ENCODE assay signal across 24 cellular contexts in genomic region chr15:51706347-51706746, GRCh38. TPM values are rescaled to one million over a fixed set of nuclear protein-coding genes. Genes with fewer than 3 reads are reported as not detected.
DNase-seq lines count a peak whose midpoint lies in the region; ATAC-seq and TF ChIP-seq lines count a peak whose summit lies in the region.
"Had no signal": no experiment of that assay in that cellular context is flagged by ENCODE, and none has a peak within 500 bp of the region (broad histone marks: within the 10 kb centered on the region; RNA-seq: fewer than 3 reads in every experiment).

No MANE protein-coding gene starts in this region.

- H3K36me3 ChIP-seq in suprapubic skin (no peaks in the 10 kb centered on the region), gastrocnemius medialis (no peaks in the 10 kb centered on the region)
- H3K36me3 ChIP-seq: colonic mucosa, prostate gland, SJSA1 had no signal

- H3K27me3 ChIP-seq in suprapubic skin (no peaks in the 10 kb centered on the region), gastrocnemius medialis (no peaks in the 10 kb centered on the region)
- H3K27me3 ChIP-seq in CD4-positive, alpha-beta T cell (ENCODE audit: control insufficient read depth, insufficient read depth, low read length) = no peaks in the 10 kb centered on the region
- H3K27me3 ChIP-seq: colonic mucosa, SJSA1 had no signal

- H3K9me3 Mint-ChIP-seq in CD4-positive, alpha-beta T cell = no peaks in the 10 kb centered on the region
- H3K9me3 Mint-ChIP-seq: activated naive CD4-positive, alpha-beta T cell treated with anti-CD3 and anti-CD28 coated beads, Interleukin-2, amount 10 ng/mL, durations not matched to agents 7 days and 5 days; neural crest cell; stimulated activated memory B cell treated with anti-CD40 and anti-IgM and Interleukin-4, amounts not matched to agents 10 μg/mL and 1 μg/mL and 100 μg/mL, for 72 hours; type B pancreatic cell had no signal

- H3K4me3 ChIP-seq in suprapubic skin (no peak overlapping the region), gastrocnemius medialis (no peak overlapping the region)
- H3K4me3 ChIP-seq: colonic mucosa, prostate gland, SJSA1 had no signal

- CTCF ChIA-PET in CD4-positive, alpha-beta T cell (lab: Charles Lee) = no interaction called here

- DNase-seq in H4 (ENCODE audit: low spot score) (peak; percentile 19), fibroblast of the conjunctiva (ENCODE audit: low read depth) (peak; percentile 5), suprapubic skin (ENCODE audit: low spot score in 2 of 2) (no peak), gastrocnemius medialis (no peak), iPS-NIHi11 (ENCODE audit: low spot score) (no peak)
- no peak for DNase-seq in CD4-positive, alpha-beta T cell
- DNase-seq: activated CD4-positive, alpha-beta T cell treated with anti-CD3 and anti-CD28 coated beads, Interleukin-2, amount 50 U/mL, for 1 hour; activated naive CD4-positive, alpha-beta T cell treated with anti-CD3 and anti-CD28 coated beads, Interleukin-2, amount 10 ng/mL, durations not matched to agents 7 days and 5 days; colonic mucosa; head of caudate nucleus; islet precursor cell; NCI-H1694; NCI-H446 treated with DMSO at 0.1 percent for 48 hours; T1000 had no signal

- TF ChIP-seq POLR2A in suprapubic skin (IDR thresholded peaks at IDR 0.05) (no peak), gastrocnemius medialis (IDR thresholded peaks at IDR 0.05) (no peak)

- intact Hi-C loops in CD4-positive, alpha-beta T cell (cut with DNase I, micrococcal nuclease) = no loop called here
- intact Hi-C loops in gastrocnemius medialis (cut with DNase I; ENCODE audit: low total_unique reads) = no loop called here

- in situ Hi-C loops in gastrocnemius medialis (cut with MboI; ENCODE audit: low sequenced_read_pairs in 4 of 4) = no loop called here

- H3K4me1 Mint-ChIP-seq in CD4-positive, alpha-beta T cell (ENCODE audit: low read depth) = no peaks in the 10 kb centered on the region
- H3K4me1 Mint-ChIP-seq: activated naive CD4-positive, alpha-beta T cell treated with anti-CD3 and anti-CD28 coated beads, Interleukin-2, amount 10 ng/mL, durations not matched to agents 7 days and 5 days; neural crest cell; stimulated activated memory B cell treated with anti-CD40 and anti-IgM and Interleukin-4, amounts not matched to agents 10 μg/mL and 1 μg/mL and 100 μg/mL, for 72 hours had no signal

- peaks cover 7% of the 10 kb centered on the region for H3K27me3 Mint-ChIP-seq in CD4-positive, alpha-beta T cell
- H3K27me3 Mint-ChIP-seq: stimulated activated memory B cell treated with anti-CD40 and anti-IgM and Interleukin-4, amounts not matched to agents 10 μg/mL and 1 μg/mL and 100 μg/mL, for 72 hours; type B pancreatic cell had no signal

- H3K27ac Mint-ChIP-seq in CD4-positive, alpha-beta T cell = no peak overlapping the region
- H3K27ac Mint-ChIP-seq: activated naive CD4-positive, alpha-beta T cell treated with anti-CD3 and anti-CD28 coated beads, Interleukin-2, amount 10 ng/mL, durations not matched to agents 7 days and 5 days; stimulated activated memory B cell treated with anti-CD40 and anti-IgM and Interleukin-4, amounts not matched to agents 10 μg/mL and 1 μg/mL and 100 μg/mL, for 72 hours; type B pancreatic cell had no signal

- no peaks in the 10 kb centered on the region for H3K9me3 ChIP-seq in suprapubic skin
- no peaks in the 10 kb centered on the region for H3K9me3 ChIP-seq in CD4-positive, alpha-beta T cell (ENCODE audit: control insufficient read depth, low read length)
- no peaks in the 10 kb centered on the region for H3K9me3 ChIP-seq in gastrocnemius medialis
- H3K9me3 ChIP-seq: colonic mucosa, prostate gland, SJSA1 had no signal

- H3K4me3 Mint-ChIP-seq in CD4-positive, alpha-beta T cell = no peak overlapping the region
- H3K4me3 Mint-ChIP-seq: activated naive CD4-positive, alpha-beta T cell treated with anti-CD3 and anti-CD28 coated beads, Interleukin-2, amount 10 ng/mL, durations not matched to agents 7 days and 5 days; neural crest cell; stimulated activated memory B cell treated with anti-CD40 and anti-IgM and Interleukin-4, amounts not matched to agents 10 μg/mL and 1 μg/mL and 100 μg/mL, for 72 hours; type B pancreatic cell had no signal

- POLR2A ChIA-PET in CD4-positive, alpha-beta T cell (lab: Charles Lee) = interaction anchor here (1.0 kb wide), 1 partner anchor 30 kb away, joined by 4 read pairs; no protein-coding TSS in a partner anchor

- TF ChIP-seq EP300 in suprapubic skin (IDR thresholded peaks at IDR 0.05) = no peak

- no peaks in the 10 kb centered on the region for H3K36me3 Mint-ChIP-seq in CD4-positive, alpha-beta T cell (ENCODE audit: low read depth)
- H3K36me3 Mint-ChIP-seq: activated naive CD4-positive, alpha-beta T cell treated with anti-CD3 and anti-CD28 coated beads, Interleukin-2, amount 10 ng/mL, durations not matched to agents 7 days and 5 days; stimulated activated memory B cell treated with anti-CD40 and anti-IgM and Interleukin-4, amounts not matched to agents 10 μg/mL and 1 μg/mL and 100 μg/mL, for 72 hours; type B pancreatic cell had no signal

- TF ChIP-seq CTCF in suprapubic skin (IDR thresholded peaks at IDR 0.05) (no peak), gastrocnemius medialis (IDR thresholded peaks at IDR 0.05 in 4 of 5, conservative IDR thresholded peaks at IDR 0.05 in 1 of 5) (no peak)
- TF ChIP-seq CTCF in CD4-positive, alpha-beta T cell (IDR thresholded peaks at IDR 0.05) = no peak

- H3K4me1 ChIP-seq in suprapubic skin = no peaks in the 10 kb centered on the region
- no peaks in the 10 kb centered on the region for H3K4me1 ChIP-seq in gastrocnemius medialis
- H3K4me1 ChIP-seq: colonic mucosa, prostate gland, SJSA1 had no signal

- WGBS in suprapubic skin = 66% methylated on average over 5 of the region's 5 CpGs

- peak overlapping the region; percentile 44 for H3K27ac ChIP-seq in suprapubic skin
- no peak overlapping the region for H3K27ac ChIP-seq in CD4-positive, alpha-beta T cell (ENCODE audit: low read depth, low read length)
- no peak overlapping the region for H3K27ac ChIP-seq in gastrocnemius medialis
- H3K27ac ChIP-seq: C4-2B, colonic mucosa, prostate gland, SJSA1 had no signal

- ATAC-seq in SK-N-SH treated with all-trans-retinoic acid at 6 μM for 48 hours = peak; percentile 82
- ATAC-seq in CD4-positive, alpha-beta T cell (ENCODE audit: poor library complexity) = no peak
- ATAC-seq in gastrocnemius medialis = no peak
- ATAC-seq in HG03045 (IDR thresholded peaks at IDR 0.05; ENCODE audit: unreplicated experiment) = no peak
- ATAC-seq: stimulated activated memory B cell treated with anti-CD40 and anti-IgM and Interleukin-4, amounts not matched to agents 10 μg/mL and 1 μg/mL and 100 μg/mL, for 72 hours had no signal

TF ChIP-seq in SK-N-SH treated with all-trans-retinoic acid at 6 μM for 48 hours, 23 proteins besides CTCF, POLR2A, EP300 and RAD21:
- peak; percentile 47; the same call in 1 of the 2 replicates for TF ChIP-seq TCF4 (CRISPR knock-in tag; IDR thresholded peaks at IDR 0.05; ENCODE audit: borderline replicate concordance)
- peak; percentile 56; the same call in 1 of the 2 replicates for TF ChIP-seq CREB5 (CRISPR knock-in tag; IDR thresholded peaks at IDR 0.05; ENCODE audit: low read depth)
- no peak for TF ChIP-seq CSRNP3 (CRISPR knock-in tag; IDR thresholded peaks at IDR 0.05)

RNA-seq across cellular contexts. Expression of gene SCG3, which starts 25.0 kb away (rescaled TPM):
- not detected in 2 replicates for total RNA-seq in H4 (2014; rRNA removed; shearing (Covaris generic))
- total RNA-seq in suprapubic skin (not detected), gastrocnemius medialis (not detected)
- not detected for total RNA-seq in CD4-positive, alpha-beta T cell
- total RNA-seq: MCF 10A, mesenteric fat pad, SJSA1 had no signal

RNA-seq across cellular contexts. Expression of gene LYSMD2, which starts 31.1 kb away (rescaled TPM):
- total RNA-seq in H4 (2014; rRNA removed; shearing (Covaris generic)) = 19.3 and 21.3 TPM in 2 replicates
- total RNA-seq in suprapubic skin (10 to 100 TPM in 2 of 4 donors, 1 to 10 TPM in 2; 8.8 to 16.1 (median 10.2) TPM), gastrocnemius medialis (10 to 100 TPM in 2 of 4 donors, 1 to 10 TPM in 2; 5.8 to 16.1 (median 10.6) TPM)
- 10 to 100 TPM; 17.4 TPM for total RNA-seq in CD4-positive, alpha-beta T cell

RNA-seq across cellular contexts. Expression of gene TMOD2, which starts 45.0 kb away (rescaled TPM):
- 0.64 and 7.1 TPM in 2 replicates for total RNA-seq in H4 (2014; rRNA removed; shearing (Covaris generic))
- total RNA-seq in suprapubic skin (10 to 100 TPM in 2 of 4 donors, 1 to 10 TPM in 2; 7.8 to 18.7 (median 9.5) TPM), gastrocnemius medialis (1 to 10 TPM; 1.0 to 4.8 (median 2.4) TPM)
- total RNA-seq in CD4-positive, alpha-beta T cell = 1 to 10 TPM; 5.6 to 6.9 TPM

Comparison
In these comparisons a context has a peak if more than half of its experiments do, and no peak if none do; other contexts are left out.
1. DNase-seq: peak in H4 (single experiment) and fibroblast of the conjunctiva (single experiment); none in suprapubic skin (0 of 2), CD4-positive, alpha-beta T cell (0 of 10), gastrocnemius medialis (0 of 2) and iPS-NIHi11 (single experiment).